1 cellular context compared by ENCODE assay signal in the genomic region with DNA sequence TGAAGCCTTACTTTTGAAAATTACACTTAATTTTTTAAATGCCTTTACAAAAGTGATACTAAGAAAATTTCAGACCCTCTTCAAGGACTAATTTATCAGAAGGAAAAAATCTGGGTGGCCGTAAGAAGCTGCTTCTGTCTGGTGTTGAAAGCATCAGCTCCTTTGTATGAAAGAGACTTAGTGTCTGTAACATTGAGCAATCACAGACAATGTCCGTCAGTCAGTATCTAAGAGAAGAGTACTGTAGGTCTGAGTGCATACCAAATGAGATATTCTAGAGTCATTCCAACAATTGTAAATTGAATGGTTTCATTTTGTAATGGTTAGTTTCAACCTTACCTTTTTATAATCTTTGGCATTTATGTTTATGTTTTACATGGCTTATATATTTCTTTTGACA.
A peak's percentile ranks its signal among the peaks of the same experiment; 100 is the strongest.
TF ChIP-seq lines count a peak whose summit lies in the region.

No MANE protein-coding gene starts in this region.

TF ChIP-seq in IMR-90, 13 proteins besides CTCF, POLR2A, EP300 and RAD21:
- no peak for TF ChIP-seq ELK1 (IDR thresholded peaks at IDR 0.05; ENCODE audit: borderline replicate concordance, low read depth, low read length)
- 0 out of 2 replicates have a peak, but pooled peaks have one; percentile 42 for TF ChIP-seq CEBPB (IDR thresholded peaks at IDR 0.05; ENCODE audit: low read depth, low read length)
TF ChIP-seq in IMR-90: peak in this region for 1.
